Comparison of ENCODE assay signal across 26 cellular contexts in genomic region chr13:25132984-25133383, GRCh38. TPM values are rescaled to one million over a fixed set of nuclear protein-coding genes. Genes with fewer than 3 reads are reported as not detected.
"Had no signal": no experiment of that assay in that cellular context is flagged by ENCODE, and none has a peak within 500 bp of the region (broad histone marks: within the 10 kb centered on the region; RNA-seq: fewer than 3 reads in every experiment).

No MANE protein-coding gene starts in this region.

- H3K4me3 Mint-ChIP-seq: memory B cell; naive thymus-derived CD8-positive, alpha-beta T cell; nephron; neural crest cell; stimulated activated naive B cell treated with anti-CD40 and anti-IgM and Interleukin-4, amounts not matched to agents 10 μg/mL and 1 μg/mL and 100 μg/mL, for 72 hours; type B pancreatic cell had no signal

- ATAC-seq: naive thymus-derived CD8-positive, alpha-beta T cell; pancreas; right cardiac atrium; sciatic nerve; stimulated activated naive B cell treated with anti-CD40 and anti-IgM and Interleukin-4, amounts not matched to agents 10 μg/mL and 1 μg/mL and 100 μg/mL, for 72 hours; stimulated activated naive CD8-positive, alpha-beta T cell treated with anti-CD3 and anti-CD28 coated beads, Interleukin-15, Interleukin-2, amounts not matched to agents 100 U/mL and 50 U/mL, for 24 hours had no signal

- DNase-seq: islet precursor cell; left ventricle myocardium inferior; naive thymus-derived CD8-positive, alpha-beta T cell; nucleus accumbens; pancreas; posterior cingulate gyrus; retina; right cardiac atrium; stimulated activated CD4-positive, alpha-beta T cell treated with anti-CD3 and anti-CD28 coated beads, Interleukin-12 subunit alpha, Interleukin-12 subunit beta, amount 100 ng/mL, for 4 hours; stimulated activated CD4-positive, alpha-beta T cell treated with anti-CD3 and anti-CD28 coated beads, Interleukin-15, amount 100 ng/mL, for 24 hours; stimulated activated CD4-positive, alpha-beta T cell treated with anti-CD3 and anti-CD28 coated beads, Interleukin-2, amount 100 ng/mL, for 24 hours; stimulated activated CD4-positive, alpha-beta T cell treated with anti-CD3 and anti-CD28 coated beads, Interleukin-4, amount 100 ng/mL, for 1 hour; stimulated activated naive B cell treated with anti-CD40 and anti-IgM and Interleukin-4, amounts not matched to agents 10 μg/mL and 1 μg/mL and 100 μg/mL, for 72 hours; stimulated activated naive CD8-positive, alpha-beta T cell treated with anti-CD3 and anti-CD28 coated beads, Interleukin-15, Interleukin-2, amounts not matched to agents 100 U/mL and 50 U/mL, for 24 hours; uterus had no signal

- H3K36me3 Mint-ChIP-seq: stimulated activated naive B cell treated with anti-CD40 and anti-IgM and Interleukin-4, amounts not matched to agents 10 μg/mL and 1 μg/mL and 100 μg/mL, for 72 hours; type B pancreatic cell had no signal

- H3K27ac Mint-ChIP-seq: memory B cell; naive thymus-derived CD8-positive, alpha-beta T cell; nephron; stimulated activated naive B cell treated with anti-CD40 and anti-IgM and Interleukin-4, amounts not matched to agents 10 μg/mL and 1 μg/mL and 100 μg/mL, for 72 hours; type B pancreatic cell had no signal

- H3K4me3 ChIP-seq: left ventricle myocardium inferior, lung, pancreas, prostate gland, skin epidermis, suprapubic skin, thoracic aorta, tibial nerve, uterus had no signal

- H3K4me1 Mint-ChIP-seq: naive thymus-derived CD8-positive, alpha-beta T cell; stimulated activated naive B cell treated with anti-CD40 and anti-IgM and Interleukin-4, amounts not matched to agents 10 μg/mL and 1 μg/mL and 100 μg/mL, for 72 hours had no signal

RNA-seq across cellular contexts. Expression of gene AMER2, which starts 39.1 kb away (rescaled TPM):
- polyA plus RNA-seq: right cardiac atrium had no signal
